In the genomic region with DNA sequence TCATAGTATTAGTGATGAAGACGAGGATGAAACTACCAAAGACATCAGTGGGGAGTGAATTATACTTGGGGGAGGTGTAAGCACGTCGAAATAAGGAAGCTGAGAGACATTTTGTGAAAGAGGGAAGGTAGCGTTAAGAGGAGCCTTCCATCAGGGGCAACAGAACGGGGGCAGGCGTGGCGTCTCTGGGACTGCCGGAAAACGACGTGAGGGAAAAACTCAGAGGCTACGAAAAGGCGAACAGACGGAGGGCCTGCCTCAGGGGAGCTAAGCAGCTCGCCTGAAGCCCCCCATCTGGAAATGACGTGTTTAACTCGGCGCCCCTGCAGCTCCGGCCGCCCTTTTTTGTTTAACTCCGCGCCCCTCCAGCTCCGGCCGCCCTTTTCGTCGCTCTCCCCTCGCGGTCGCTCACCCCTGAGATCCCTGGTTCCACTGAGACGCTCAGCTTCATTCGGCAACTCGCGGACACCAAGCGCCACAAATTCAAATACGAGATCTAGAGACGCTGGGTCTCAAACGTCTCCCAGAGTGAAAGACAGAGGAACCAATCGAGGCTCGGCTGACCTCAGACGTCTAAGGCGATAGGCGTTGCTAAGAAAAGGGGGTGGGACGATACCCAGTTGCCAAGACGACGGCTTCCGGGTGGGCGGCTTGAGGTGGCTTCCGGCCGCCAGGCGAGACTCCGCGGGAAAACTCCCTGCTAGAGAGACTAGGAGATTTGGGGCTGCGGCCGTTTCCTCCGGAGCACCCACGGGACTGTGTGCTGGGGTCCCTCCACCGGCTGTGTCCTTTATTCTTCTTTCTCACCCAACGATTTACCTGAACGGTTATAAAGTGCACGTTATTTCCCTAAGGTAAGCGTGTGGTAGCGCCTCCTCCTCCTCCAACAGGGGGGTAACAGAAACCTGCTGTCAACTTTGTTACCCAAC, we compare ENCODE assay signal across 1 cellular context.
TF ChIP-seq lines count a peak whose summit lies in the region.

No MANE protein-coding gene starts in this region.

TF ChIP-seq in K562, 482 proteins besides CTCF, POLR2A, EP300 and RAD21 (continued from another document and continues in another):
- TF ChIP-seq, protein P1, sequence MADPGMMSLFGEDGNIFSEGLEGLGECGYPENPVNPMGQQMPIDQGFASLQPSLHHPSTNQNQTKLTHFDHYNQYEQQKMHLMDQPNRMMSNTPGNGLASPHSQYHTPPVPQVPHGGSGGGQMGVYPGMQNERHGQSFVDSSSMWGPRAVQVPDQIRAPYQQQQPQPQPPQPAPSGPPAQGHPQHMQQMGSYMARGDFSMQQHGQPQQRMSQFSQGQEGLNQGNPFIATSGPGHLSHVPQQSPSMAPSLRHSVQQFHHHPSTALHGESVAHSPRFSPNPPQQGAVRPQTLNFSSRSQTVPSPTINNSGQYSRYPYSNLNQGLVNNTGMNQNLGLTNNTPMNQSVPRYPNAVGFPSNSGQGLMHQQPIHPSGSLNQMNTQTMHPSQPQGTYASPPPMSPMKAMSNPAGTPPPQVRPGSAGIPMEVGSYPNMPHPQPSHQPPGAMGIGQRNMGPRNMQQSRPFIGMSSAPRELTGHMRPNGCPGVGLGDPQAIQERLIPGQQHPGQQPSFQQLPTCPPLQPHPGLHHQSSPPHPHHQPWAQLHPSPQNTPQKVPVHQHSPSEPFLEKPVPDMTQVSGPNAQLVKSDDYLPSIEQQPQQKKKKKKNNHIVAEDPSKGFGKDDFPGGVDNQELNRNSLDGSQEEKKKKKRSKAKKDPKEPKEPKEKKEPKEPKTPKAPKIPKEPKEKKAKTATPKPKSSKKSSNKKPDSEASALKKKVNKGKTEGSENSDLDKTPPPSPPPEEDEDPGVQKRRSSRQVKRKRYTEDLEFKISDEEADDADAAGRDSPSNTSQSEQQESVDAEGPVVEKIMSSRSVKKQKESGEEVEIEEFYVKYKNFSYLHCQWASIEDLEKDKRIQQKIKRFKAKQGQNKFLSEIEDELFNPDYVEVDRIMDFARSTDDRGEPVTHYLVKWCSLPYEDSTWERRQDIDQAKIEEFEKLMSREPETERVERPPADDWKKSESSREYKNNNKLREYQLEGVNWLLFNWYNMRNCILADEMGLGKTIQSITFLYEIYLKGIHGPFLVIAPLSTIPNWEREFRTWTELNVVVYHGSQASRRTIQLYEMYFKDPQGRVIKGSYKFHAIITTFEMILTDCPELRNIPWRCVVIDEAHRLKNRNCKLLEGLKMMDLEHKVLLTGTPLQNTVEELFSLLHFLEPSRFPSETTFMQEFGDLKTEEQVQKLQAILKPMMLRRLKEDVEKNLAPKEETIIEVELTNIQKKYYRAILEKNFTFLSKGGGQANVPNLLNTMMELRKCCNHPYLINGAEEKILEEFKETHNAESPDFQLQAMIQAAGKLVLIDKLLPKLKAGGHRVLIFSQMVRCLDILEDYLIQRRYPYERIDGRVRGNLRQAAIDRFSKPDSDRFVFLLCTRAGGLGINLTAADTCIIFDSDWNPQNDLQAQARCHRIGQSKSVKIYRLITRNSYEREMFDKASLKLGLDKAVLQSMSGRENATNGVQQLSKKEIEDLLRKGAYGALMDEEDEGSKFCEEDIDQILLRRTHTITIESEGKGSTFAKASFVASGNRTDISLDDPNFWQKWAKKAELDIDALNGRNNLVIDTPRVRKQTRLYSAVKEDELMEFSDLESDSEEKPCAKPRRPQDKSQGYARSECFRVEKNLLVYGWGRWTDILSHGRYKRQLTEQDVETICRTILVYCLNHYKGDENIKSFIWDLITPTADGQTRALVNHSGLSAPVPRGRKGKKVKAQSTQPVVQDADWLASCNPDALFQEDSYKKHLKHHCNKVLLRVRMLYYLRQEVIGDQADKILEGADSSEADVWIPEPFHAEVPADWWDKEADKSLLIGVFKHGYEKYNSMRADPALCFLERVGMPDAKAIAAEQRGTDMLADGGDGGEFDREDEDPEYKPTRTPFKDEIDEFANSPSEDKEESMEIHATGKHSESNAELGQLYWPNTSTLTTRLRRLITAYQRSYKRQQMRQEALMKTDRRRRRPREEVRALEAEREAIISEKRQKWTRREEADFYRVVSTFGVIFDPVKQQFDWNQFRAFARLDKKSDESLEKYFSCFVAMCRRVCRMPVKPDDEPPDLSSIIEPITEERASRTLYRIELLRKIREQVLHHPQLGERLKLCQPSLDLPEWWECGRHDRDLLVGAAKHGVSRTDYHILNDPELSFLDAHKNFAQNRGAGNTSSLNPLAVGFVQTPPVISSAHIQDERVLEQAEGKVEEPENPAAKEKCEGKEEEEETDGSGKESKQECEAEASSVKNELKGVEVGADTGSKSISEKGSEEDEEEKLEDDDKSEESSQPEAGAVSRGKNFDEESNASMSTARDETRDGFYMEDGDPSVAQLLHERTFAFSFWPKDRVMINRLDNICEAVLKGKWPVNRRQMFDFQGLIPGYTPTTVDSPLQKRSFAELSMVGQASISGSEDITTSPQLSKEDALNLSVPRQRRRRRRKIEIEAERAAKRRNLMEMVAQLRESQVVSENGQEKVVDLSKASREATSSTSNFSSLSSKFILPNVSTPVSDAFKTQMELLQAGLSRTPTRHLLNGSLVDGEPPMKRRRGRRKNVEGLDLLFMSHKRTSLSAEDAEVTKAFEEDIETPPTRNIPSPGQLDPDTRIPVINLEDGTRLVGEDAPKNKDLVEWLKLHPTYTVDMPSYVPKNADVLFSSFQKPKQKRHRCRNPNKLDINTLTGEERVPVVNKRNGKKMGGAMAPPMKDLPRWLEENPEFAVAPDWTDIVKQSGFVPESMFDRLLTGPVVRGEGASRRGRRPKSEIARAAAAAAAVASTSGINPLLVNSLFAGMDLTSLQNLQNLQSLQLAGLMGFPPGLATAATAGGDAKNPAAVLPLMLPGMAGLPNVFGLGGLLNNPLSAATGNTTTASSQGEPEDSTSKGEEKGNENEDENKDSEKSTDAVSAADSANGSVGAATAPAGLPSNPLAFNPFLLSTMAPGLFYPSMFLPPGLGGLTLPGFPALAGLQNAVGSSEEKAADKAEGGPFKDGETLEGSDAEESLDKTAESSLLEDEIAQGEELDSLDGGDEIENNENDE (IDR thresholded peaks at IDR 0.05; ENCODE audit: low read depth, low read length), result no peak
- TF ChIP-seq XRCC3 (IDR thresholded peaks at IDR 0.05) (no peak), FUS (optimal IDR thresholded peaks at IDR 0.05; ENCODE audit: low read depth, low read length) (no peak), ZNF212 (CRISPR knock-in tag; IDR thresholded peaks at IDR 0.05) (no peak), PHB (CRISPR knock-in tag; IDR thresholded peaks at IDR 0.05) (no peak), SREBF1 (IDR thresholded peaks at IDR 0.05; ENCODE audit: borderline replicate concordance, low read depth, low read length) (no peak), PHF20 (IDR thresholded peaks at IDR 0.05; ENCODE audit: partially characterized antibody) (peak; percentile 15), SAP30 (IDR thresholded peaks at IDR 0.05; ENCODE audit: borderline replicate concordance, insufficient read depth, low read depth, low read length, poor library complexity, severe bottlenecking) (peak; percentile 92), POLR2AphosphoS5 (IDR thresholded peaks at IDR 0.05; ENCODE audit: control insufficient read depth, insufficient read depth, low read depth, low read length) (peak; percentile 86), BRF1 (IDR thresholded peaks at IDR 0.05; ENCODE audit: borderline replicate concordance, extremely low read depth, insufficient read length) (no peak), ZNF431 (CRISPR knock-in tag; IDR thresholded peaks at IDR 0.05) (no peak), KAT7 (CRISPR knock-in tag; IDR thresholded peaks at IDR 0.05; ENCODE audit: borderline replicate concordance) (no peak; the same call in 1 of the 2 replicates), ATF1 (CRISPR knock-in tag; IDR thresholded peaks at IDR 0.05) (no peak), ATF1 (tag; IDR thresholded peaks at IDR 0.05) (peak; percentile 94), PHF21A (IDR thresholded peaks at IDR 0.05; ENCODE audit: borderline replicate concordance, low read depth) (no peak), SRSF1 (IDR thresholded peaks at IDR 0.05; ENCODE audit: low read depth, low read length) (no peak), PHF8 (IDR thresholded peaks at IDR 0.05; ENCODE audit: borderline replicate concordance, low read length) (peak; percentile 93), SUPT5H (IDR thresholded peaks at IDR 0.05) (peak; percentile 88), CHCHD3 (CRISPR knock-in tag; IDR thresholded peaks at IDR 0.05) (no peak), ZFX (CRISPR knock-in tag; IDR thresholded peaks at IDR 0.05) (peak; percentile 56), ZNF586 (CRISPR knock-in tag; conservative IDR thresholded peaks at IDR 0.05) (no peak), NFRKB (IDR thresholded peaks at IDR 0.05; ENCODE audit: low read depth) (peak; percentile 30; the same call in 1 of the 2 replicates), ZNF134 (CRISPR knock-in tag; conservative IDR thresholded peaks at IDR 0.05) (no peak), HMG20A (CRISPR knock-in tag; conservative IDR thresholded peaks at IDR 0.05) (no peak), ZNF263 (CRISPR knock-in tag; IDR thresholded peaks at IDR 0.05; ENCODE audit: borderline replicate concordance) (no peak), ZNF707 (CRISPR knock-in tag; conservative IDR thresholded peaks at IDR 0.05) (no peak), ZNF324 (CRISPR knock-in tag; IDR thresholded peaks at IDR 0.05) (no peak), MIER1 (IDR thresholded peaks at IDR 0.05; ENCODE audit: low read depth) (no peak), KHSRP (IDR thresholded peaks at IDR 0.05) (no peak), NUFIP1 (IDR thresholded peaks at IDR 0.05; ENCODE audit: partially characterized antibody) (no peak), ZNF165 (CRISPR knock-in tag; IDR thresholded peaks at IDR 0.05; ENCODE audit: borderline replicate concordance) (no peak), TGIF2 (CRISPR knock-in tag; IDR thresholded peaks at IDR 0.05) (no peak), IFI16 (CRISPR knock-in tag; IDR thresholded peaks at IDR 0.05) (no peak), GTF2E2 (tag; IDR thresholded peaks at IDR 0.05) (no peak)
- TF ChIP-seq, protein P2, sequence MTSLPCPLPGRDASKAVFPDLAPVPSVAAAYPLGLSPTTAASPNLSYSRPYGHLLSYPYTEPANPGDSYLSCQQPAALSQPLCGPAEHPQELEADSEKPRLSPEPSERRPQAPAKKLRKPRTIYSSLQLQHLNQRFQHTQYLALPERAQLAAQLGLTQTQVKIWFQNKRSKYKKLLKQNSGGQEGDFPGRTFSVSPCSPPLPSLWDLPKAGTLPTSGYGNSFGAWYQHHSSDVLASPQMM (CRISPR knock-in tag; IDR thresholded peaks at IDR 0.05), result no peak
- TF ChIP-seq, protein P3, sequence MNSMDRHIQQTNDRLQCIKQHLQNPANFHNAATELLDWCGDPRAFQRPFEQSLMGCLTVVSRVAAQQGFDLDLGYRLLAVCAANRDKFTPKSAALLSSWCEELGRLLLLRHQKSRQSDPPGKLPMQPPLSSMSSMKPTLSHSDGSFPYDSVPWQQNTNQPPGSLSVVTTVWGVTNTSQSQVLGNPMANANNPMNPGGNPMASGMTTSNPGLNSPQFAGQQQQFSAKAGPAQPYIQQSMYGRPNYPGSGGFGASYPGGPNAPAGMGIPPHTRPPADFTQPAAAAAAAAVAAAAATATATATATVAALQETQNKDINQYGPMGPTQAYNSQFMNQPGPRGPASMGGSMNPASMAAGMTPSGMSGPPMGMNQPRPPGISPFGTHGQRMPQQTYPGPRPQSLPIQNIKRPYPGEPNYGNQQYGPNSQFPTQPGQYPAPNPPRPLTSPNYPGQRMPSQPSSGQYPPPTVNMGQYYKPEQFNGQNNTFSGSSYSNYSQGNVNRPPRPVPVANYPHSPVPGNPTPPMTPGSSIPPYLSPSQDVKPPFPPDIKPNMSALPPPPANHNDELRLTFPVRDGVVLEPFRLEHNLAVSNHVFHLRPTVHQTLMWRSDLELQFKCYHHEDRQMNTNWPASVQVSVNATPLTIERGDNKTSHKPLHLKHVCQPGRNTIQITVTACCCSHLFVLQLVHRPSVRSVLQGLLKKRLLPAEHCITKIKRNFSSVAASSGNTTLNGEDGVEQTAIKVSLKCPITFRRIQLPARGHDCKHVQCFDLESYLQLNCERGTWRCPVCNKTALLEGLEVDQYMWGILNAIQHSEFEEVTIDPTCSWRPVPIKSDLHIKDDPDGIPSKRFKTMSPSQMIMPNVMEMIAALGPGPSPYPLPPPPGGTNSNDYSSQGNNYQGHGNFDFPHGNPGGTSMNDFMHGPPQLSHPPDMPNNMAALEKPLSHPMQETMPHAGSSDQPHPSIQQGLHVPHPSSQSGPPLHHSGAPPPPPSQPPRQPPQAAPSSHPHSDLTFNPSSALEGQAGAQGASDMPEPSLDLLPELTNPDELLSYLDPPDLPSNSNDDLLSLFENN (IDR thresholded peaks at IDR 0.05; ENCODE audit: low read depth in 2 of 2, low read length in 2 of 2), result 0 out of 4 replicates have a peak, but pooled peaks of 1 of the 2 experiments have one; percentile 31
- TF ChIP-seq, protein P4, sequence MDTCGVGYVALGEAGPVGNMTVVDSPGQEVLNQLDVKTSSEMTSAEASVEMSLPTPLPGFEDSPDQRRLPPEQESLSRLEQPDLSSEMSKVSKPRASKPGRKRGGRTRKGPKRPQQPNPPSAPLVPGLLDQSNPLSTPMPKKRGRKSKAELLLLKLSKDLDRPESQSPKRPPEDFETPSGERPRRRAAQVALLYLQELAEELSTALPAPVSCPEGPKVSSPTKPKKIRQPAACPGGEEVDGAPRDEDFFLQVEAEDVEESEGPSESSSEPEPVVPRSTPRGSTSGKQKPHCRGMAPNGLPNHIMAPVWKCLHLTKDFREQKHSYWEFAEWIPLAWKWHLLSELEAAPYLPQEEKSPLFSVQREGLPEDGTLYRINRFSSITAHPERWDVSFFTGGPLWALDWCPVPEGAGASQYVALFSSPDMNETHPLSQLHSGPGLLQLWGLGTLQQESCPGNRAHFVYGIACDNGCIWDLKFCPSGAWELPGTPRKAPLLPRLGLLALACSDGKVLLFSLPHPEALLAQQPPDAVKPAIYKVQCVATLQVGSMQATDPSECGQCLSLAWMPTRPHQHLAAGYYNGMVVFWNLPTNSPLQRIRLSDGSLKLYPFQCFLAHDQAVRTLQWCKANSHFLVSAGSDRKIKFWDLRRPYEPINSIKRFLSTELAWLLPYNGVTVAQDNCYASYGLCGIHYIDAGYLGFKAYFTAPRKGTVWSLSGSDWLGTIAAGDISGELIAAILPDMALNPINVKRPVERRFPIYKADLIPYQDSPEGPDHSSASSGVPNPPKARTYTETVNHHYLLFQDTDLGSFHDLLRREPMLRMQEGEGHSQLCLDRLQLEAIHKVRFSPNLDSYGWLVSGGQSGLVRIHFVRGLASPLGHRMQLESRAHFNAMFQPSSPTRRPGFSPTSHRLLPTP (IDR thresholded peaks at IDR 0.05; ENCODE audit: borderline replicate concordance, extremely low read depth, insufficient read length), result no peak
- TF ChIP-seq, protein P5, sequence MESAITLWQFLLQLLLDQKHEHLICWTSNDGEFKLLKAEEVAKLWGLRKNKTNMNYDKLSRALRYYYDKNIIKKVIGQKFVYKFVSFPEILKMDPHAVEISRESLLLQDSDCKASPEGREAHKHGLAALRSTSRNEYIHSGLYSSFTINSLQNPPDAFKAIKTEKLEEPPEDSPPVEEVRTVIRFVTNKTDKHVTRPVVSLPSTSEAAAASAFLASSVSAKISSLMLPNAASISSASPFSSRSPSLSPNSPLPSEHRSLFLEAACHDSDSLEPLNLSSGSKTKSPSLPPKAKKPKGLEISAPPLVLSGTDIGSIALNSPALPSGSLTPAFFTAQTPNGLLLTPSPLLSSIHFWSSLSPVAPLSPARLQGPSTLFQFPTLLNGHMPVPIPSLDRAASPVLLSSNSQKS (CRISPR knock-in tag; IDR thresholded peaks at IDR 0.05), result no peak
- TF ChIP-seq, protein P6, sequence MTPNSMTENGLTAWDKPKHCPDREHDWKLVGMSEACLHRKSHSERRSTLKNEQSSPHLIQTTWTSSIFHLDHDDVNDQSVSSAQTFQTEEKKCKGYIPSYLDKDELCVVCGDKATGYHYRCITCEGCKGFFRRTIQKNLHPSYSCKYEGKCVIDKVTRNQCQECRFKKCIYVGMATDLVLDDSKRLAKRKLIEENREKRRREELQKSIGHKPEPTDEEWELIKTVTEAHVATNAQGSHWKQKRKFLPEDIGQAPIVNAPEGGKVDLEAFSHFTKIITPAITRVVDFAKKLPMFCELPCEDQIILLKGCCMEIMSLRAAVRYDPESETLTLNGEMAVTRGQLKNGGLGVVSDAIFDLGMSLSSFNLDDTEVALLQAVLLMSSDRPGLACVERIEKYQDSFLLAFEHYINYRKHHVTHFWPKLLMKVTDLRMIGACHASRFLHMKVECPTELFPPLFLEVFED (CRISPR knock-in tag; conservative IDR thresholded peaks at IDR 0.05), result no peak
